Comparison of ENCODE assay signal across 8 cellular contexts in genomic region chr12:54251667-54252284, GRCh38. TPM values are rescaled to one million over a fixed set of nuclear protein-coding genes. Genes with fewer than 3 reads are reported as not detected.
DNase-seq lines count a peak whose midpoint lies in the region; ATAC-seq and TF ChIP-seq lines count a peak whose summit lies in the region.

No MANE protein-coding gene starts in this region.

- no peak overlapping the region for H3K18ac ChIP-seq in H9 (ENCODE audit: insufficient read length, low read depth, low read length)

- no peaks in the 10 kb centered on the region for H3K23me2 ChIP-seq in H9 (ENCODE audit: insufficient read length, low read depth, low read length, poor library complexity, severe bottlenecking)

- WGBS in H9 (ENCODE audit: extremely low coverage, insufficient read length, low lambda C conversion rate) = no CpG with 5 or more reads among the region's 1 CpG

- H3K27ac ChIP-seq in H9 (ENCODE audit: insufficient read length, low read depth, low read length) (no peak overlapping the region), Panc1 (ENCODE audit: low read length) (peak overlapping the region; percentile 73)

- H3K4me2 ChIP-seq in H9 (ENCODE audit: insufficient read depth, insufficient read length, low read length) = no peak overlapping the region

- no peak overlapping the region for H2BK12ac ChIP-seq in H9 (ENCODE audit: insufficient read length, low read depth, low read length)

- no peak overlapping the region for H2BK15ac ChIP-seq in H9 (ENCODE audit: low read depth, low read length)

- no peaks in the 10 kb centered on the region for H4K20me1 ChIP-seq in H9 (ENCODE audit: control insufficient read depth, insufficient read depth, insufficient read length)

- no peak overlapping the region for H2BK20ac ChIP-seq in H9 (ENCODE audit: low read depth, low read length, poor library complexity, severe bottlenecking)

- H3K14ac ChIP-seq in H9 (ENCODE audit: insufficient read depth, low read length) = no peak overlapping the region

- TF ChIP-seq CTCF in H9 (conservative IDR thresholded peaks at IDR 0.05) = peak; percentile 81
- no peak; the same call in 1 of the 2 replicates for TF ChIP-seq CTCF in Panc1 (IDR thresholded peaks at IDR 0.05)

- H3K79me1 ChIP-seq in H9 (ENCODE audit: insufficient read depth, low read depth, low read length, poor library complexity, severe bottlenecking) = no peaks in the 10 kb centered on the region

- no peak overlapping the region for H2BK120ac ChIP-seq in H9 (ENCODE audit: low read depth, low read length, poor library complexity, severe bottlenecking)

- no peak overlapping the region for H2AFZ ChIP-seq in H9 (ENCODE audit: low read length)

- no peaks in the 10 kb centered on the region for H3K4me1 Mint-ChIP-seq in H9
- H3K4me1 Mint-ChIP-seq in naive thymus-derived CD8-positive, alpha-beta T cell = peaks cover 7 to 17% (median 8%) of the 10 kb centered on the region in 4 donors
- H3K4me1 Mint-ChIP-seq in activated CD4-positive, alpha-beta memory T cell treated with anti-CD3 and anti-CD28 coated beads, Interleukin-2, amount 10 ng/mL, durations not matched to agents 7 days and 5 days = peaks cover 2% of the 10 kb centered on the region

- H2BK5ac ChIP-seq in H9 (ENCODE audit: insufficient read length, low read length) = no peak overlapping the region

- TSS peak; percentile 59 for BruUV-seq in Panc1 (replicated peaks; lab: Mats Ljungman, UMichigan)

- peaks cover 54 to 81% (median 78%) of the 10 kb centered on the region in 3 experiments; a peak in 6 of 7 replicates for H3K36me3 Mint-ChIP-seq in H9 (ENCODE audit: insufficient read depth in 1 of 3, low read depth in 3 of 3)
- peaks cover 8 to 82% (median 26%) of the 10 kb centered on the region in 3 donors for H3K36me3 Mint-ChIP-seq in naive thymus-derived CD8-positive, alpha-beta T cell
- peaks cover 53% of the 10 kb centered on the region for H3K36me3 Mint-ChIP-seq in activated CD4-positive, alpha-beta memory T cell treated with anti-CD3 and anti-CD28 coated beads, Interleukin-2, amount 10 ng/mL, durations not matched to agents 7 days and 5 days (ENCODE audit: low read depth)

- POLR2A ChIA-PET in Panc1 (lab: Charles Lee) = interaction anchor here (0.7 to 1.0 kb wide), 3 partner anchors 28 to 32 kb away, joined by 3 to 8 read pairs (median 3); partner anchors contain the start of genes CBX5 and HNRNPA1
- POLR2A ChIA-PET in naive thymus-derived CD8-positive, alpha-beta T cell (lab: Charles Lee) = interaction anchor here (0.7 to 4.1 kb wide), 8 partner anchors 11 to 1418 kb away, joined by 3 to 24 read pairs (median 4); partner anchors contain the start of genes CBX5, COPZ1 and HNRNPA1
- POLR2A ChIA-PET in activated CD4-positive, alpha-beta memory T cell treated with anti-CD3 and anti-CD28 coated beads, Interleukin-2, amount 10 ng/mL, durations not matched to agents 7 days and 5 days (lab: Charles Lee) = interaction anchor here (1.0 to 1.9 kb wide), 6 partner anchors 11 to 107 kb away, joined by 3 to 8 read pairs (median 5); partner anchors contain the start of genes CBX5 and HNRNPA1

- intact Hi-C loops in Panc1 (cut with micrococcal nuclease; ENCODE audit: unreplicated experiment) = no loop called here

- H3K23ac ChIP-seq in H9 (ENCODE audit: insufficient read length, low read depth, low read length) = no peak overlapping the region

- H4K91ac ChIP-seq in H9 (ENCODE audit: insufficient read length, low read depth, low read length) = no peak overlapping the region

- no peak overlapping the region for H4K8ac ChIP-seq in H9 (replicated peaks; ENCODE audit: insufficient read length, low read depth, low read length)

- no peak overlapping the region for H4K5ac ChIP-seq in H9 (ENCODE audit: insufficient read length, low read depth, low read length)

- no peaks in the 10 kb centered on the region for H3K9me3 Mint-ChIP-seq in H9
- no peaks in the 10 kb centered on the region for H3K9me3 Mint-ChIP-seq in naive thymus-derived CD8-positive, alpha-beta T cell
- H3K9me3 Mint-ChIP-seq in activated CD4-positive, alpha-beta memory T cell treated with anti-CD3 and anti-CD28 coated beads, Interleukin-2, amount 10 ng/mL, durations not matched to agents 7 days and 5 days = no peaks in the 10 kb centered on the region

- in situ Hi-C loops in Caki2 (cut with HindIII; ENCODE audit: low pct_unique_long_range_greater_than_20kb, low sequenced_read_pairs) = no loop called here
- in situ Hi-C loops in Panc1 (cut with HindIII; ENCODE audit: low pct_unique_long_range_greater_than_20kb, low sequenced_read_pairs) = no loop called here

- H3K4ac ChIP-seq in H9 (ENCODE audit: low read depth, low read length) = no peak overlapping the region

- H3K27ac Mint-ChIP-seq in H9 = peak overlapping the region in 1 of 3 experiments; percentile 72; a peak in 1 of 7 replicates
- no peak overlapping the region for H3K27ac Mint-ChIP-seq in naive thymus-derived CD8-positive, alpha-beta T cell
- H3K27ac Mint-ChIP-seq in activated CD4-positive, alpha-beta memory T cell treated with anti-CD3 and anti-CD28 coated beads, Interleukin-2, amount 10 ng/mL, durations not matched to agents 7 days and 5 days = no peak overlapping the region

- H3K27me3 Mint-ChIP-seq in H9 (ENCODE audit: low read depth) = no peaks in the 10 kb centered on the region
- no peaks in the 10 kb centered on the region for H3K27me3 Mint-ChIP-seq in naive thymus-derived CD8-positive, alpha-beta T cell
- no peaks in the 10 kb centered on the region for H3K27me3 Mint-ChIP-seq in activated CD4-positive, alpha-beta memory T cell treated with anti-CD3 and anti-CD28 coated beads, Interleukin-2, amount 10 ng/mL, durations not matched to agents 7 days and 5 days

- H3K79me2 ChIP-seq in H9 (ENCODE audit: insufficient read depth, low read length) = no peaks in the 10 kb centered on the region

- peak; percentile 57; the same call in 1 of the 2 replicates for ATAC-seq in Panc1
- ATAC-seq in naive thymus-derived CD8-positive, alpha-beta T cell = peak; percentile 67 to 76
- ATAC-seq in HG02763 (IDR thresholded peaks at IDR 0.05; ENCODE audit: unreplicated experiment) = no peak

- no peak overlapping the region for H2AK5ac ChIP-seq in H9 (ENCODE audit: insufficient read length, low read length)

- H3K4me1 ChIP-seq in H9 (ENCODE audit: insufficient read depth, low read length) (no peaks in the 10 kb centered on the region), Panc1 (ENCODE audit: control insufficient read depth, insufficient read depth, low read length) (peaks cover 17% of the 10 kb centered on the region)

- no peaks in the 10 kb centered on the region for H3K9me3 ChIP-seq in H9 (ENCODE audit: control insufficient read depth, low read depth, low read length)
- no peaks in the 10 kb centered on the region for H3K9me3 ChIP-seq in Panc1 (ENCODE audit: control insufficient read depth, insufficient read depth, low read depth, low read length)

- H3K4me3 Mint-ChIP-seq in H9 = no peak overlapping the region
- H3K4me3 Mint-ChIP-seq in naive thymus-derived CD8-positive, alpha-beta T cell = no peak overlapping the region
- no peak overlapping the region for H3K4me3 Mint-ChIP-seq in activated CD4-positive, alpha-beta memory T cell treated with anti-CD3 and anti-CD28 coated beads, Interleukin-2, amount 10 ng/mL, durations not matched to agents 7 days and 5 days

- H3K56ac ChIP-seq in H9 (ENCODE audit: insufficient read length, low read depth, low read length) = no peak overlapping the region

- H3K36me3 ChIP-seq in Panc1 (ENCODE audit: control insufficient read depth, insufficient read depth, low read length) = peaks cover 7% of the 10 kb centered on the region

- H3K9ac ChIP-seq in H9 (ENCODE audit: extremely low read depth, insufficient read length, low read length) = no peak overlapping the region

- no peak overlapping the region for H3T11ph ChIP-seq in H9 (ENCODE audit: low read length)

- CTCF ChIA-PET in Panc1 (lab: Charles Lee) = interaction anchor here (0.6 to 1.2 kb wide), 5 partner anchors 8 to 104 kb away, joined by 3 to 22 read pairs (median 7); partner anchors contain the start of gene COPZ1
- CTCF ChIA-PET in activated CD4-positive, alpha-beta memory T cell treated with anti-CD3 and anti-CD28 coated beads, Interleukin-2, amount 10 ng/mL, durations not matched to agents 7 days and 5 days (lab: Charles Lee) = interaction anchor here (0.6 to 5.0 kb wide), 44 partner anchors 8 to 678 kb away, joined by 3 to 62 read pairs (median 4); partner anchors contain the start of genes CBX5, COPZ1, HNRNPA1 and NFE2

- DNase-seq in Caki2 (ENCODE audit: low read depth) (peak; percentile 53), H9 (no peak), Panc1 (ENCODE audit: low read depth, low spot score) (no peak), T1000 (lab: John Stamatoyannopoulos, UW) (no peak)
- peak; percentile 9 for DNase-seq in effector CD4-positive, alpha-beta T cell
- peak in 5 of 10 donors; percentile 22 to 61 (median 44) for DNase-seq in naive thymus-derived CD8-positive, alpha-beta T cell
- no peak for DNase-seq in activated CD4-positive, alpha-beta memory T cell treated with anti-CD3 and anti-CD28 coated beads, Interleukin-2, amount 10 ng/mL, durations not matched to agents 7 days and 5 days

- H3K27me3 ChIP-seq in H9 (ENCODE audit: insufficient read depth, low read length) = no peaks in the 10 kb centered on the region
- H3K27me3 ChIP-seq in Panc1 (ENCODE audit: control insufficient read depth, insufficient read depth, low read length) = no peaks in the 10 kb centered on the region

- no peak overlapping the region for H3K4me3 ChIP-seq in Panc1 (ENCODE audit: low read depth in 2 of 2, low read length in 2 of 2)

RNA-seq across cellular contexts. Expression of gene CBX5, which starts 28.1 kb away (rescaled TPM):
- total RNA-seq in Caki2 (2014; rRNA removed; shearing (Covaris generic); ENCODE audit: low replicate concordance) = 40.4 and 44.3 TPM in 2 replicates
- total RNA-seq in H9 (2021) (204 and 206 TPM in 2 replicates), Panc1 (2021; ENCODE audit: unreplicated experiment) (130 TPM)
- polyA plus RNA-seq in Panc1 (2012; ENCODE audit: insufficient read length) = 19.4 TPM
- 10 to 100 TPM; 66.6 to 70.5 TPM for total RNA-seq in naive thymus-derived CD8-positive, alpha-beta T cell
- polyA plus RNA-seq in naive thymus-derived CD8-positive, alpha-beta T cell = 10 to 100 TPM; 23.7 to 34.4 (median 29.4) TPM
- total RNA-seq in activated CD4-positive, alpha-beta memory T cell treated with anti-CD3 and anti-CD28 coated beads, Interleukin-2, amount 10 ng/mL, durations not matched to agents 7 days and 5 days = 100 to 1,000 TPM; 103 to 106 TPM

RNA-seq across cellular contexts. Expression of gene HNRNPA1, which starts 28.8 kb away (rescaled TPM):
- total RNA-seq in Caki2 (2014; rRNA removed; shearing (Covaris generic); ENCODE audit: low replicate concordance) = 111 and 112 TPM in 2 replicates
- total RNA-seq in H9 (2021) (3,193 and 3,242 TPM in 2 replicates), Panc1 (2021; ENCODE audit: unreplicated experiment) (689 TPM)
- 452 TPM for polyA plus RNA-seq in Panc1 (2012; ENCODE audit: insufficient read length)
- 1,000 to 10,000 TPM; 1,109 to 1,141 TPM for total RNA-seq in naive thymus-derived CD8-positive, alpha-beta T cell
- 1,000 to 10,000 TPM in 1 of 3 donors, 100 to 1,000 TPM in 2; 932 to 1,177 (median 943) TPM for polyA plus RNA-seq in naive thymus-derived CD8-positive, alpha-beta T cell
- total RNA-seq in activated CD4-positive, alpha-beta memory T cell treated with anti-CD3 and anti-CD28 coated beads, Interleukin-2, amount 10 ng/mL, durations not matched to agents 7 days and 5 days = 1,000 to 10,000 TPM; 1,361 to 1,363 TPM

RNA-seq across cellular contexts. Expression of gene NFE2, which starts 49.0 kb away (rescaled TPM):
- not detected in 2 replicates for total RNA-seq in Caki2 (2014; rRNA removed; shearing (Covaris generic); ENCODE audit: low replicate concordance)
- total RNA-seq in H9 (2021) (1.2 and 1.5 TPM in 2 replicates), Panc1 (2021; ENCODE audit: unreplicated experiment) (0.26 TPM)
- 0.24 TPM for polyA plus RNA-seq in Panc1 (2012; ENCODE audit: insufficient read length)
- not detected for total RNA-seq in naive thymus-derived CD8-positive, alpha-beta T cell
- under 1 TPM in 1 of 3 donors, not detected in 2; 0.14 TPM for polyA plus RNA-seq in naive thymus-derived CD8-positive, alpha-beta T cell
- total RNA-seq in activated CD4-positive, alpha-beta memory T cell treated with anti-CD3 and anti-CD28 coated beads, Interleukin-2, amount 10 ng/mL, durations not matched to agents 7 days and 5 days = under 1 TPM in 1 of 2 experiments, not detected in 1; 0.20 TPM

Comparison
In these comparisons a context has a peak if more than half of its experiments do, and no peak if none do; other contexts are left out.
1. DNase-seq: peak in Caki2 (single experiment) and effector CD4-positive, alpha-beta T cell (single experiment); none in H9 (single experiment), Panc1 (single experiment), activated CD4-positive, alpha-beta memory T cell treated with anti-CD3 and anti-CD28 coated beads, Interleukin-2, amount 10 ng/mL, durations not matched to agents 7 days and 5 days (single experiment) and T1000 (single experiment).